ENCODE assay signal across 1 cellular context in genomic region chr6:57316581-57317059, GRCh38.
TF ChIP-seq lines count a peak whose summit lies in the region.

No MANE protein-coding gene starts in this region.

TF ChIP-seq in K562, 482 proteins besides CTCF, POLR2A, EP300 and RAD21 (continued from another document and continues in another):
- TF ChIP-seq, protein P1, sequence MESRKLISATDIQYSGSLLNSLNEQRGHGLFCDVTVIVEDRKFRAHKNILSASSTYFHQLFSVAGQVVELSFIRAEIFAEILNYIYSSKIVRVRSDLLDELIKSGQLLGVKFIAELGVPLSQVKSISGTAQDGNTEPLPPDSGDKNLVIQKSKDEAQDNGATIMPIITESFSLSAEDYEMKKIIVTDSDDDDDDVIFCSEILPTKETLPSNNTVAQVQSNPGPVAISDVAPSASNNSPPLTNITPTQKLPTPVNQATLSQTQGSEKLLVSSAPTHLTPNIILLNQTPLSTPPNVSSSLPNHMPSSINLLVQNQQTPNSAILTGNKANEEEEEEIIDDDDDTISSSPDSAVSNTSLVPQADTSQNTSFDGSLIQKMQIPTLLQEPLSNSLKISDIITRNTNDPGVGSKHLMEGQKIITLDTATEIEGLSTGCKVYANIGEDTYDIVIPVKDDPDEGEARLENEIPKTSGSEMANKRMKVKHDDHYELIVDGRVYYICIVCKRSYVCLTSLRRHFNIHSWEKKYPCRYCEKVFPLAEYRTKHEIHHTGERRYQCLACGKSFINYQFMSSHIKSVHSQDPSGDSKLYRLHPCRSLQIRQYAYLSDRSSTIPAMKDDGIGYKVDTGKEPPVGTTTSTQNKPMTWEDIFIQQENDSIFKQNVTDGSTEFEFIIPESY (CRISPR knock-in tag; IDR thresholded peaks at IDR 0.05) = no peak
- TF ChIP-seq SMARCE1 (IDR thresholded peaks at IDR 0.05) (no peak), ZNF184 (CRISPR knock-in tag; IDR thresholded peaks at IDR 0.05) (no peak), ATF7 (IDR thresholded peaks at IDR 0.05) (peak; percentile 43; the same call in 1 of the 2 replicates), FOXJ3 (CRISPR knock-in tag; IDR thresholded peaks at IDR 0.05) (no peak), NFYB (IDR thresholded peaks at IDR 0.05; ENCODE audit: extremely low read depth, insufficient read length) (no peak), BHLHE40 (IDR thresholded peaks at IDR 0.05; ENCODE audit: low read length) (no peak), SIX5 (IDR thresholded peaks at IDR 0.05; ENCODE audit: borderline replicate concordance in 1 of 2, insufficient read depth in 1 of 2, low read depth in 1 of 2, low read length in 2 of 2) (no peak), PRMT5 (CRISPR knock-in tag; IDR thresholded peaks at IDR 0.05) (no peak), ESRRA (IDR thresholded peaks at IDR 0.05; ENCODE audit: borderline replicate concordance, low read depth) (0 out of 2 replicates have a peak, but pooled peaks have one; percentile 24), BCLAF1 (IDR thresholded peaks at IDR 0.05; ENCODE audit: borderline replicate concordance in 1 of 2, control insufficient read depth in 1 of 2, low read depth in 2 of 2, low read length in 1 of 2) (no peak), ZNF764 (CRISPR knock-in tag; IDR thresholded peaks at IDR 0.05; ENCODE audit: low read depth) (no peak), MTA2 (IDR thresholded peaks at IDR 0.05; ENCODE audit: low read depth) (no peak), DNMT1 (IDR thresholded peaks at IDR 0.05) (no peak), BRCA1 (IDR thresholded peaks at IDR 0.05) (no peak), BRCA1 (CRISPR knock-in tag; IDR thresholded peaks at IDR 0.05) (no peak), POLR3A (IDR thresholded peaks at IDR 0.05; ENCODE audit: borderline replicate concordance, extremely low read depth, insufficient read depth, insufficient read length) (no peak), NCOR1 (IDR thresholded peaks at IDR 0.05) (no peak), TAF9B (IDR thresholded peaks at IDR 0.05; ENCODE audit: partially characterized antibody) (no peak), KDM4B (IDR thresholded peaks at IDR 0.05; ENCODE audit: borderline replicate concordance in 2 of 2, low read depth in 1 of 2) (no peak), CC2D1A (IDR thresholded peaks at IDR 0.05) (peak; percentile 85), PRPF4 (IDR thresholded peaks at IDR 0.05; ENCODE audit: insufficient read depth, low read depth, low read length, poor library complexity, severe bottlenecking) (no peak), SMARCA4 (IDR thresholded peaks at IDR 0.05) (no peak; the same call in 1 of the 2 replicates), ETV1 (tag; conservative IDR thresholded peaks at IDR 0.05; ENCODE audit: low read depth) (peak; percentile 28; the same call in 1 of the 2 replicates), U2AF1 (optimal IDR thresholded peaks at IDR 0.05; ENCODE audit: low read depth, low read length) (no peak), PHB2 (IDR thresholded peaks at IDR 0.05; ENCODE audit: low read depth) (no peak), DEAF1 (CRISPR knock-in tag; IDR thresholded peaks at IDR 0.05) (peak; percentile 93), GATAD2A (IDR thresholded peaks at IDR 0.05) (no peak), MBD1 (CRISPR knock-in tag; IDR thresholded peaks at IDR 0.05) (no peak), ZNF311 (CRISPR knock-in tag; IDR thresholded peaks at IDR 0.05) (no peak), ARNT (IDR thresholded peaks at IDR 0.05) (0 out of 4 replicates have a peak, but pooled peaks of 1 of the 2 experiments have one; percentile 23), ETV6 (IDR thresholded peaks at IDR 0.05; ENCODE audit: borderline replicate concordance in 1 of 2, low read depth in 2 of 2, low read length in 1 of 2) (no peak), ETV6 (CRISPR knock-in tag; IDR thresholded peaks at IDR 0.05; ENCODE audit: borderline replicate concordance) (no peak), SRSF1 (IDR thresholded peaks at IDR 0.05; ENCODE audit: low read depth, low read length) (no peak), ELF1 (tag; IDR thresholded peaks at IDR 0.05) (no peak), CBFA2T2 (conservative IDR thresholded peaks at IDR 0.05) (no peak)
- TF ChIP-seq, protein P2, sequence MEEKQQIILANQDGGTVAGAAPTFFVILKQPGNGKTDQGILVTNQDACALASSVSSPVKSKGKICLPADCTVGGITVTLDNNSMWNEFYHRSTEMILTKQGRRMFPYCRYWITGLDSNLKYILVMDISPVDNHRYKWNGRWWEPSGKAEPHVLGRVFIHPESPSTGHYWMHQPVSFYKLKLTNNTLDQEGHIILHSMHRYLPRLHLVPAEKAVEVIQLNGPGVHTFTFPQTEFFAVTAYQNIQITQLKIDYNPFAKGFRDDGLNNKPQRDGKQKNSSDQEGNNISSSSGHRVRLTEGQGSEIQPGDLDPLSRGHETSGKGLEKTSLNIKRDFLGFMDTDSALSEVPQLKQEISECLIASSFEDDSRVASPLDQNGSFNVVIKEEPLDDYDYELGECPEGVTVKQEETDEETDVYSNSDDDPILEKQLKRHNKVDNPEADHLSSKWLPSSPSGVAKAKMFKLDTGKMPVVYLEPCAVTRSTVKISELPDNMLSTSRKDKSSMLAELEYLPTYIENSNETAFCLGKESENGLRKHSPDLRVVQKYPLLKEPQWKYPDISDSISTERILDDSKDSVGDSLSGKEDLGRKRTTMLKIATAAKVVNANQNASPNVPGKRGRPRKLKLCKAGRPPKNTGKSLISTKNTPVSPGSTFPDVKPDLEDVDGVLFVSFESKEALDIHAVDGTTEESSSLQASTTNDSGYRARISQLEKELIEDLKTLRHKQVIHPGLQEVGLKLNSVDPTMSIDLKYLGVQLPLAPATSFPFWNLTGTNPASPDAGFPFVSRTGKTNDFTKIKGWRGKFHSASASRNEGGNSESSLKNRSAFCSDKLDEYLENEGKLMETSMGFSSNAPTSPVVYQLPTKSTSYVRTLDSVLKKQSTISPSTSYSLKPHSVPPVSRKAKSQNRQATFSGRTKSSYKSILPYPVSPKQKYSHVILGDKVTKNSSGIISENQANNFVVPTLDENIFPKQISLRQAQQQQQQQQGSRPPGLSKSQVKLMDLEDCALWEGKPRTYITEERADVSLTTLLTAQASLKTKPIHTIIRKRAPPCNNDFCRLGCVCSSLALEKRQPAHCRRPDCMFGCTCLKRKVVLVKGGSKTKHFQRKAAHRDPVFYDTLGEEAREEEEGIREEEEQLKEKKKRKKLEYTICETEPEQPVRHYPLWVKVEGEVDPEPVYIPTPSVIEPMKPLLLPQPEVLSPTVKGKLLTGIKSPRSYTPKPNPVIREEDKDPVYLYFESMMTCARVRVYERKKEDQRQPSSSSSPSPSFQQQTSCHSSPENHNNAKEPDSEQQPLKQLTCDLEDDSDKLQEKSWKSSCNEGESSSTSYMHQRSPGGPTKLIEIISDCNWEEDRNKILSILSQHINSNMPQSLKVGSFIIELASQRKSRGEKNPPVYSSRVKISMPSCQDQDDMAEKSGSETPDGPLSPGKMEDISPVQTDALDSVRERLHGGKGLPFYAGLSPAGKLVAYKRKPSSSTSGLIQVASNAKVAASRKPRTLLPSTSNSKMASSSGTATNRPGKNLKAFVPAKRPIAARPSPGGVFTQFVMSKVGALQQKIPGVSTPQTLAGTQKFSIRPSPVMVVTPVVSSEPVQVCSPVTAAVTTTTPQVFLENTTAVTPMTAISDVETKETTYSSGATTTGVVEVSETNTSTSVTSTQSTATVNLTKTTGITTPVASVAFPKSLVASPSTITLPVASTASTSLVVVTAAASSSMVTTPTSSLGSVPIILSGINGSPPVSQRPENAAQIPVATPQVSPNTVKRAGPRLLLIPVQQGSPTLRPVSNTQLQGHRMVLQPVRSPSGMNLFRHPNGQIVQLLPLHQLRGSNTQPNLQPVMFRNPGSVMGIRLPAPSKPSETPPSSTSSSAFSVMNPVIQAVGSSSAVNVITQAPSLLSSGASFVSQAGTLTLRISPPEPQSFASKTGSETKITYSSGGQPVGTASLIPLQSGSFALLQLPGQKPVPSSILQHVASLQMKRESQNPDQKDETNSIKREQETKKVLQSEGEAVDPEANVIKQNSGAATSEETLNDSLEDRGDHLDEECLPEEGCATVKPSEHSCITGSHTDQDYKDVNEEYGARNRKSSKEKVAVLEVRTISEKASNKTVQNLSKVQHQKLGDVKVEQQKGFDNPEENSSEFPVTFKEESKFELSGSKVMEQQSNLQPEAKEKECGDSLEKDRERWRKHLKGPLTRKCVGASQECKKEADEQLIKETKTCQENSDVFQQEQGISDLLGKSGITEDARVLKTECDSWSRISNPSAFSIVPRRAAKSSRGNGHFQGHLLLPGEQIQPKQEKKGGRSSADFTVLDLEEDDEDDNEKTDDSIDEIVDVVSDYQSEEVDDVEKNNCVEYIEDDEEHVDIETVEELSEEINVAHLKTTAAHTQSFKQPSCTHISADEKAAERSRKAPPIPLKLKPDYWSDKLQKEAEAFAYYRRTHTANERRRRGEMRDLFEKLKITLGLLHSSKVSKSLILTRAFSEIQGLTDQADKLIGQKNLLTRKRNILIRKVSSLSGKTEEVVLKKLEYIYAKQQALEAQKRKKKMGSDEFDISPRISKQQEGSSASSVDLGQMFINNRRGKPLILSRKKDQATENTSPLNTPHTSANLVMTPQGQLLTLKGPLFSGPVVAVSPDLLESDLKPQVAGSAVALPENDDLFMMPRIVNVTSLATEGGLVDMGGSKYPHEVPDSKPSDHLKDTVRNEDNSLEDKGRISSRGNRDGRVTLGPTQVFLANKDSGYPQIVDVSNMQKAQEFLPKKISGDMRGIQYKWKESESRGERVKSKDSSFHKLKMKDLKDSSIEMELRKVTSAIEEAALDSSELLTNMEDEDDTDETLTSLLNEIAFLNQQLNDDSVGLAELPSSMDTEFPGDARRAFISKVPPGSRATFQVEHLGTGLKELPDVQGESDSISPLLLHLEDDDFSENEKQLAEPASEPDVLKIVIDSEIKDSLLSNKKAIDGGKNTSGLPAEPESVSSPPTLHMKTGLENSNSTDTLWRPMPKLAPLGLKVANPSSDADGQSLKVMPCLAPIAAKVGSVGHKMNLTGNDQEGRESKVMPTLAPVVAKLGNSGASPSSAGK (IDR thresholded peaks at IDR 0.05) = peak; percentile 77
- TF ChIP-seq, protein P3, sequence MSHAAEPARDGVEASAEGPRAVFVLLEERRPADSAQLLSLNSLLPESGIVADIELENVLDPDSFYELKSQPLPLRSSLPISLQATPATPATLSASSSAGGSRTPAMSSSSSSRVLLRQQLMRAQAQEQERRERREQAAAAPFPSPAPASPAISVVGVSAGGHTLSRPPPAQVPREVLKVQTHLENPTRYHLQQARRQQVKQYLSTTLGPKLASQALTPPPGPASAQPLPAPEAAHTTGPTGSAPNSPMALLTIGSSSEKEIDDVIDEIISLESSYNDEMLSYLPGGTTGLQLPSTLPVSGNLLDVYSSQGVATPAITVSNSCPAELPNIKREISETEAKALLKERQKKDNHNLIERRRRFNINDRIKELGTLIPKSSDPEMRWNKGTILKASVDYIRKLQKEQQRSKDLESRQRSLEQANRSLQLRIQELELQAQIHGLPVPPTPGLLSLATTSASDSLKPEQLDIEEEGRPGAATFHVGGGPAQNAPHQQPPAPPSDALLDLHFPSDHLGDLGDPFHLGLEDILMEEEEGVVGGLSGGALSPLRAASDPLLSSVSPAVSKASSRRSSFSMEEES (CRISPR knock-in tag; IDR thresholded peaks at IDR 0.05) = no peak
- TF ChIP-seq, protein P4, sequence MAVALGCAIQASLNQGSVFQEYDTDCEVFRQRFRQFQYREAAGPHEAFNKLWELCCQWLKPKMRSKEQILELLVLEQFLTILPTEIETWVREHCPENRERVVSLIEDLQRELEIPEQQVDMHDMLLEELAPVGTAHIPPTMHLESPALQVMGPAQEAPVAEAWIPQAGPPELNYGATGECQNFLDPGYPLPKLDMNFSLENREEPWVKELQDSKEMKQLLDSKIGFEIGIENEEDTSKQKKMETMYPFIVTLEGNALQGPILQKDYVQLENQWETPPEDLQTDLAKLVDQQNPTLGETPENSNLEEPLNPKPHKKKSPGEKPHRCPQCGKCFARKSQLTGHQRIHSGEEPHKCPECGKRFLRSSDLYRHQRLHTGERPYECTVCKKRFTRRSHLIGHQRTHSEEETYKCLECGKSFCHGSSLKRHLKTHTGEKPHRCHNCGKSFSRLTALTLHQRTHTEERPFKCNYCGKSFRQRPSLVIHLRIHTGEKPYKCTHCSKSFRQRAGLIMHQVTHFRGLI (CRISPR knock-in tag; IDR thresholded peaks at IDR 0.05) = no peak
